In the genomic region with DNA sequence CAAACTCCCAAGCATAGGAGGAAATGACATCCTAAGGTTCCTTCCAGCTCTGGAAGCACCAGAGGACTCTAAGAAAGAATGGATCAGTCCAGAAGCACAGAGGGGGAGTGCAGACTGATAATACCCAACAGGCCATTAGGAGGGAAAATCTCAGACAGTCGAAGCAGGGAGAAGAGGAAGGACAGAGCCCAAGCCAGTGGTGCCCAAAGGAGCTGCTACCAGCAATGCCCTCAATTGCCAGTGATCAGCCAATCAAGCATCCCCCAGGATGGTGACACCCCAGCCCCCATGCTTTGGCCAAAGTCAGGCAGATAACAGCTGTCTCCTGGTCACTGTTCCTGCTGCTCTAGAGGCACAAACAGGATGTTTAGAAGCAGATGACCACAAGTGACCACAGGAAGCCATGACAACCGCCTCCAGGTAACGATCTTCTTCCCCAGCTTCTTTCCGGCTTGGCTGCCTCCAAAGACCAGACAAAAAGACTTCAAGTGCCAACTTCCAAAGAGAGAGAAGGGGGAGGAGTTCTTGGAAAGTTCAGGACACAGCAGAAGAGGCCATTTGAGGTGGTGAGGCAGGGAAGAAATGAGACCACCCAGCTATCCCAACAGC, we compare ENCODE assay signal across 9 cellular contexts. TPM values are rescaled to one million over a fixed set of nuclear protein-coding genes. Genes with fewer than 3 reads are reported as not detected.
DNase-seq lines count a peak whose midpoint lies in the region; ATAC-seq and TF ChIP-seq lines count a peak whose summit lies in the region.
"Had no signal": no experiment of that assay in that cellular context is flagged by ENCODE, and none has a peak within 500 bp of the region (broad histone marks: within the 10 kb centered on the region; RNA-seq: fewer than 3 reads in every experiment).

No MANE protein-coding gene starts in this region.

- peak overlapping the region; percentile 75 for H3K4me3 Mint-ChIP-seq in stimulated activated naive CD8-positive, alpha-beta T cell treated with anti-CD3 and anti-CD28 coated beads, Interleukin-15, Interleukin-2, amounts not matched to agents 100 ng/mL and 50 ng/mL, for 24 hours
- peak overlapping the region; percentile 74 to 86 (median 84) for H3K4me3 Mint-ChIP-seq in naive thymus-derived CD4-positive, alpha-beta T cell

- H3K27me3 ChIP-seq in naive thymus-derived CD4-positive, alpha-beta T cell (ENCODE audit: control insufficient read depth in 2 of 2, insufficient read depth in 2 of 2, low read length in 2 of 2): no peaks in the 10 kb centered on the region
- H3K27me3 ChIP-seq in brain microvascular endothelial cell (replicated peaks): no peaks in the 10 kb centered on the region

- POLR2A ChIA-PET in naive thymus-derived CD4-positive, alpha-beta T cell (lab: Charles Lee): interaction anchor here (0.6 to 15.4 kb wide), 9 partner anchors 8 to 287 kb away, joined by 3 to 235 read pairs (median 37); partner anchors contain the start of genes PXN, RNU4-1, RNU4-2 and RPLP0

- in situ Hi-C loops in brain microvascular endothelial cell (cut with HindIII; ENCODE audit: low pct_ligation_motif_present, low sequenced_read_pairs): no loop called here

- H3K27ac Mint-ChIP-seq in stimulated activated naive CD8-positive, alpha-beta T cell treated with anti-CD3 and anti-CD28 coated beads, Interleukin-15, Interleukin-2, amounts not matched to agents 100 ng/mL and 50 ng/mL, for 24 hours: peak overlapping the region; percentile 38
- peak overlapping the region; percentile 73 to 99 (median 96) for H3K27ac Mint-ChIP-seq in naive thymus-derived CD4-positive, alpha-beta T cell

- H3K9me3 Mint-ChIP-seq in stimulated activated naive CD8-positive, alpha-beta T cell treated with anti-CD3 and anti-CD28 coated beads, Interleukin-15, Interleukin-2, amounts not matched to agents 100 ng/mL and 50 ng/mL, for 24 hours: no peaks in the 10 kb centered on the region
- peaks cover 0 to 3% (median 0%) of the 10 kb centered on the region in 11 donors for H3K9me3 Mint-ChIP-seq in naive thymus-derived CD4-positive, alpha-beta T cell

- H3K27ac ChIP-seq in coronary artery (peak overlapping the region; percentile 32 to 75), brain microvascular endothelial cell (no peak overlapping the region)
- peak overlapping the region; percentile 55 for H3K27ac ChIP-seq in naive thymus-derived CD4-positive, alpha-beta T cell (ENCODE audit: low read depth, low read length)

- TF ChIP-seq CTCF in coronary artery (IDR thresholded peaks at IDR 0.05) (no peak), brain microvascular endothelial cell (IDR thresholded peaks at IDR 0.05; ENCODE audit: low read depth, low read length, missing control alignments) (no peak)

- peaks cover 0 to 2% (median 0%) of the 10 kb centered on the region in 3 experiments for H3K36me3 ChIP-seq in naive thymus-derived CD4-positive, alpha-beta T cell (ENCODE audit: control insufficient read depth in 2 of 3, insufficient read depth in 3 of 3, low read length in 3 of 3)
- peaks cover 21% of the 10 kb centered on the region for H3K36me3 ChIP-seq in brain microvascular endothelial cell (replicated peaks)

- no peak for DNase-seq in stimulated activated naive CD8-positive, alpha-beta T cell treated with anti-CD3 and anti-CD28 coated beads, Interleukin-15, Interleukin-2, amounts not matched to agents 100 U/mL and 50 U/mL, for 24 hours
- DNase-seq in coronary artery (ENCODE audit: low spot score): no peak
- DNase-seq in naive thymus-derived CD4-positive, alpha-beta T cell: no peak
- DNase-seq in NCI-H2196 (lab: John Stamatoyannopoulos, UW; ENCODE audit: unreplicated experiment): no peak
- DNase-seq in MV-4-11 (lab: John Stamatoyannopoulos, UW): no peak
- no peak for DNase-seq in GM03348 (ENCODE audit: low spot score)
- DNase-seq in brain microvascular endothelial cell: no peak
- DNase-seq: NCI-H1092 treated with DMSO at 0.1 percent for 48 hours had no signal

- ATAC-seq in stimulated activated naive CD8-positive, alpha-beta T cell treated with anti-CD3 and anti-CD28 coated beads, Interleukin-15, Interleukin-2, amounts not matched to agents 100 U/mL and 50 U/mL, for 24 hours: no peak
- no peak for ATAC-seq in naive thymus-derived CD4-positive, alpha-beta T cell

- peaks cover 81% of the 10 kb centered on the region for H3K4me1 Mint-ChIP-seq in stimulated activated naive CD8-positive, alpha-beta T cell treated with anti-CD3 and anti-CD28 coated beads, Interleukin-15, Interleukin-2, amounts not matched to agents 100 ng/mL and 50 ng/mL, for 24 hours (ENCODE audit: low read depth)
- H3K4me1 Mint-ChIP-seq in naive thymus-derived CD4-positive, alpha-beta T cell: peaks cover 64 to 90% (median 78%) of the 10 kb centered on the region in 7 donors

- intact Hi-C loops in naive thymus-derived CD4-positive, alpha-beta T cell (cut with micrococcal nuclease): loop anchor here in 1 of 2 donors (2.0 kb wide), 1 partner anchor 15 kb away; the partner anchor contains the start of gene PXN

- no peaks in the 10 kb centered on the region for H3K9me3 ChIP-seq in naive thymus-derived CD4-positive, alpha-beta T cell (ENCODE audit: control insufficient read depth in 2 of 3, low read length in 3 of 3)

- peaks cover 18% of the 10 kb centered on the region for H3K36me3 Mint-ChIP-seq in stimulated activated naive CD8-positive, alpha-beta T cell treated with anti-CD3 and anti-CD28 coated beads, Interleukin-15, Interleukin-2, amounts not matched to agents 100 ng/mL and 50 ng/mL, for 24 hours (ENCODE audit: low read depth)
- peaks cover 0 to 53% (median 6%) of the 10 kb centered on the region in 5 donors for H3K36me3 Mint-ChIP-seq in naive thymus-derived CD4-positive, alpha-beta T cell

- H3K27me3 Mint-ChIP-seq in stimulated activated naive CD8-positive, alpha-beta T cell treated with anti-CD3 and anti-CD28 coated beads, Interleukin-15, Interleukin-2, amounts not matched to agents 100 ng/mL and 50 ng/mL, for 24 hours: no peaks in the 10 kb centered on the region
- H3K27me3 Mint-ChIP-seq in naive thymus-derived CD4-positive, alpha-beta T cell: no peaks in the 10 kb centered on the region

- CTCF ChIA-PET in naive thymus-derived CD4-positive, alpha-beta T cell (lab: Charles Lee): interaction anchor here (2.2 to 10.8 kb wide), 5 partner anchors 11 to 28 kb away, joined by 7 to 124 read pairs (median 17); partner anchors contain the start of gene PXN

- peaks cover 66 to 74% of the 10 kb centered on the region in 2 donors for H3K4me1 ChIP-seq in naive thymus-derived CD4-positive, alpha-beta T cell (ENCODE audit: control insufficient read depth in 2 of 2, insufficient read depth in 2 of 2, low read length in 2 of 2)

- H3K4me3 ChIP-seq in coronary artery (peak overlapping the region; percentile 46), brain microvascular endothelial cell (ENCODE audit: low read depth, low read length) (no peak overlapping the region)
- H3K4me3 ChIP-seq in naive thymus-derived CD4-positive, alpha-beta T cell (ENCODE audit: low read length): peak overlapping the region; percentile 46

RNA-seq across cellular contexts. Expression of gene PXN, which starts 16.2 kb away (rescaled TPM):
- total RNA-seq in naive thymus-derived CD4-positive, alpha-beta T cell: 100 to 1,000 TPM; 103 to 202 (median 158) TPM
- 100 to 1,000 TPM in 1 of 2 donors, 10 to 100 TPM in 1; 84.3 to 114 TPM for polyA plus RNA-seq in naive thymus-derived CD4-positive, alpha-beta T cell

RNA-seq across cellular contexts. Expression of gene RNU4-2, which starts 42.3 kb away (rescaled TPM):
- over 10,000 TPM in 2 of 5 experiments, 1,000 to 10,000 TPM in 3; 3,296 to 19,276 (median 7,985) TPM for total RNA-seq in naive thymus-derived CD4-positive, alpha-beta T cell
- not detected for polyA plus RNA-seq in naive thymus-derived CD4-positive, alpha-beta T cell

RNA-seq across cellular contexts. Expression of gene RNU4-1, which starts 43.7 kb away (rescaled TPM):
- 1,000 to 10,000 TPM in 3 of 5 experiments, 100 to 1,000 TPM in 2; 319 to 3,107 (median 1,510) TPM for total RNA-seq in naive thymus-derived CD4-positive, alpha-beta T cell
- not detected for polyA plus RNA-seq in naive thymus-derived CD4-positive, alpha-beta T cell

RNA-seq across cellular contexts. Expression of gene RPLP0, which starts 48.5 kb away (rescaled TPM):
- 1,000 to 10,000 TPM; 1,375 to 2,107 (median 1,573) TPM for total RNA-seq in naive thymus-derived CD4-positive, alpha-beta T cell
- 1,000 to 10,000 TPM; 1,871 to 2,384 TPM for polyA plus RNA-seq in naive thymus-derived CD4-positive, alpha-beta T cell

RNA-seq across cellular contexts. Expression of gene SIRT4, which starts 52.8 kb away (rescaled TPM):
- total RNA-seq in naive thymus-derived CD4-positive, alpha-beta T cell: 1 to 10 TPM; 1.6 to 6.0 (median 4.0) TPM
- polyA plus RNA-seq in naive thymus-derived CD4-positive, alpha-beta T cell: 1 to 10 TPM; 3.1 TPM
